Comparison of ENCODE assay signal across 8 cellular contexts in genomic region chr12:95700316-95700785, GRCh38.
A peak's percentile ranks its signal among the peaks of the same experiment; 100 is the strongest.
DNase-seq lines count a peak whose midpoint lies in the region; ATAC-seq and TF ChIP-seq lines count a peak whose summit lies in the region.

No MANE protein-coding gene starts in this region.

- DNase-seq in NB4 (ENCODE audit: low read depth), result peak; percentile 47
- DNase-seq in myocyte (ENCODE audit: low read depth), result peak; percentile 40
- DNase-seq in NCI-H524 treated with DMSO at 0.1 percent for 48 hours (lab: John Stamatoyannopoulos, UW), result no peak
- no peak for DNase-seq in NCI-H2227 treated with DMSO at 0.1 percent for 48 hours (lab: John Stamatoyannopoulos, UW)
- no peak for DNase-seq in NCI-H1930 (lab: John Stamatoyannopoulos, UW)
- no peak for DNase-seq in midbrain (lab: John Stamatoyannopoulos, UW)

- TF ChIP-seq CTCF in NB4 (IDR thresholded peaks at IDR 0.05; ENCODE audit: low read depth, low read length), result no peak

- TF ChIP-seq POLR2A in NB4 (IDR thresholded peaks at IDR 0.05; ENCODE audit: extremely low read depth, insufficient read length), result no peak

- ATAC-seq in GM18520 (IDR thresholded peaks at IDR 0.05; ENCODE audit: unreplicated experiment), result peak; percentile 87
- peak; percentile 97 for ATAC-seq in HG02571 (IDR thresholded peaks at IDR 0.05; ENCODE audit: unreplicated experiment)

- no peak overlapping the region for H3K4me3 ChIP-seq in NB4 (ENCODE audit: low read depth, low read length)

Comparison
In these comparisons a context has a peak if more than half of its experiments do, and no peak if none do; other contexts are left out.
1. DNase-seq: peak in NB4 (single experiment) and myocyte (single experiment); none in NCI-H524 treated with DMSO at 0.1 percent for 48 hours (single experiment), NCI-H2227 treated with DMSO at 0.1 percent for 48 hours (single experiment), NCI-H1930 (0 of 2) and midbrain (single experiment).